Comparison of ENCODE assay signal across 2 cellular contexts in genomic region chr18:45757644-45758043, GRCh38. TPM values are rescaled to one million over a fixed set of nuclear protein-coding genes. Genes with fewer than 3 reads are reported as not detected.
"Had no signal": no experiment of that assay in that cellular context is flagged by ENCODE, and none has a peak within 500 bp of the region (broad histone marks: within the 10 kb centered on the region; RNA-seq: fewer than 3 reads in every experiment).

No MANE protein-coding gene starts in this region.

RNA-seq across cellular contexts. Expression of gene SLC14A1, which starts 33.7 kb away (rescaled TPM):
- total RNA-seq: neural crest cell, pulmonary artery endothelial cell had no signal
